20 cellular contexts compared by ENCODE assay signal in genomic region chr15:63538876-63539275, GRCh38. TPM values are rescaled to one million over a fixed set of nuclear protein-coding genes. Genes with fewer than 3 reads are reported as not detected.
"Had no signal": no experiment of that assay in that cellular context is flagged by ENCODE, and none has a peak within 500 bp of the region (broad histone marks: within the 10 kb centered on the region; RNA-seq: fewer than 3 reads in every experiment).

No MANE protein-coding gene starts in this region.

- H3K4me3 ChIP-seq: tibial nerve, uterus had no signal

- FAIRE-seq: colon, frontal cortex had no signal

- ATAC-seq: activated CD8-positive, alpha-beta memory T cell treated with anti-CD3 and anti-CD28 coated beads, Interleukin-2, amount 10 ng/mL, durations not matched to agents 7 days and 5 days; activated naive CD8-positive, alpha-beta T cell treated with anti-CD3 and anti-CD28 coated beads, Interleukin-2, amount 50 U/mL, for 24 hours; natural killer cell had no signal

- H3K9me3 Mint-ChIP-seq: activated naive CD4-positive, alpha-beta T cell treated with anti-CD3 and anti-CD28 coated beads for 36 hours; activated naive CD8-positive, alpha-beta T cell treated with anti-CD3 and anti-CD28 coated beads, Interleukin-2, amount 50 U/mL, for 24 hours; activated T-helper 2 cell treated with anti-CD3 and anti-CD28 coated beads, Interferon-gamma antibody, Interleukin-2, Interleukin-4, amounts not matched to agents 10 μg/mL and 5 μg/mL and 100 μg/mL, durations not matched to agents 14 hours and 24 hours and 36 hours; natural killer cell; stimulated activated naive CD8-positive, alpha-beta T cell treated with anti-CD3 and anti-CD28 coated beads, Interleukin-15, Interleukin-2, amounts not matched to agents 100 ng/mL and 50 ng/mL, for 24 hours had no signal

- H3K4me3 Mint-ChIP-seq: activated CD8-positive, alpha-beta memory T cell treated with anti-CD3 and anti-CD28 coated beads, Interleukin-2, amount 10 ng/mL, durations not matched to agents 7 days and 5 days; activated naive CD4-positive, alpha-beta T cell treated with anti-CD3 and anti-CD28 coated beads for 36 hours; activated naive CD8-positive, alpha-beta T cell treated with anti-CD3 and anti-CD28 coated beads, Interleukin-2, amount 50 U/mL, for 24 hours; natural killer cell; stimulated activated naive CD8-positive, alpha-beta T cell treated with anti-CD3 and anti-CD28 coated beads, Interleukin-15, Interleukin-2, amounts not matched to agents 100 ng/mL and 50 ng/mL, for 24 hours had no signal

- H3K27me3 ChIP-seq: brain microvascular endothelial cell, neutrophil, tibial nerve, uterus had no signal

- H3K36me3 ChIP-seq: uterus had no signal

- H3K36me3 Mint-ChIP-seq: natural killer cell had no signal

- H3K9me3 ChIP-seq: neutrophil, tibial nerve, uterus had no signal

- H3K27ac Mint-ChIP-seq: activated CD8-positive, alpha-beta memory T cell treated with anti-CD3 and anti-CD28 coated beads, Interleukin-2, amount 10 ng/mL, durations not matched to agents 7 days and 5 days; activated T-helper 2 cell treated with anti-CD3 and anti-CD28 coated beads, Interferon-gamma antibody, Interleukin-2, Interleukin-4, amounts not matched to agents 10 μg/mL and 5 μg/mL and 100 μg/mL, durations not matched to agents 14 hours and 24 hours and 36 hours; stimulated activated naive CD8-positive, alpha-beta T cell treated with anti-CD3 and anti-CD28 coated beads, Interleukin-15, Interleukin-2, amounts not matched to agents 100 ng/mL and 50 ng/mL, for 24 hours had no signal

- H3K27ac ChIP-seq: brain microvascular endothelial cell, tibial nerve, uterus had no signal

- DNase-seq: activated CD4-positive, alpha-beta T cell treated with anti-CD3 and anti-CD28 coated beads, Interleukin-2, amount 50 U/mL, for 4 hours; activated CD4-positive, CD25-positive, alpha-beta regulatory T cell treated with anti-CD3 and anti-CD28 coated beads, Interleukin-2, amount 50 U/mL, for 72 hours; activated CD8-positive, alpha-beta memory T cell treated with anti-CD3 and anti-CD28 coated beads, Interleukin-2, amount 10 ng/mL, durations not matched to agents 7 days and 5 days; activated naive CD4-positive, alpha-beta T cell treated with anti-CD3 and anti-CD28 coated beads for 36 hours; activated naive CD8-positive, alpha-beta T cell treated with anti-CD3 and anti-CD28 coated beads, Interleukin-2, amount 50 U/mL, for 24 hours; brain microvascular endothelial cell; central memory CD4-positive, alpha-beta T cell; mesendoderm; natural killer cell; stimulated activated CD4-positive, alpha-beta T cell treated with anti-CD3 and anti-CD28 coated beads, Interleukin-12 subunit alpha, Interleukin-12 subunit beta, amount 100 ng/mL, for 4 hours; stimulated activated CD4-positive, alpha-beta T cell treated with anti-CD3 and anti-CD28 coated beads, Interleukin-1b, Interleukin-23, amount 100 ng/mL, for 48 hours; T1000 had no signal

- H3K4me1 ChIP-seq: uterus had no signal

- H3K27me3 Mint-ChIP-seq: activated CD8-positive, alpha-beta memory T cell treated with anti-CD3 and anti-CD28 coated beads, Interleukin-2, amount 10 ng/mL, durations not matched to agents 7 days and 5 days; activated naive CD8-positive, alpha-beta T cell treated with anti-CD3 and anti-CD28 coated beads, Interleukin-2, amount 50 U/mL, for 24 hours; stimulated activated naive CD8-positive, alpha-beta T cell treated with anti-CD3 and anti-CD28 coated beads, Interleukin-15, Interleukin-2, amounts not matched to agents 100 ng/mL and 50 ng/mL, for 24 hours had no signal

RNA-seq across cellular contexts. Expression of gene FBXL22, which starts 58.3 kb away (rescaled TPM):
- total RNA-seq: epithelial cell of proximal tubule had no signal
